ENCODE assay signal across 9 cellular contexts in genomic region chr6:18211338-18211737, GRCh38. TPM values are rescaled to one million over a fixed set of nuclear protein-coding genes. Genes with fewer than 3 reads are reported as not detected.
DNase-seq lines count a peak whose midpoint lies in the region; ATAC-seq and TF ChIP-seq lines count a peak whose summit lies in the region.
"Had no signal": no experiment of that assay in that cellular context is flagged by ENCODE, and none has a peak within 500 bp of the region (broad histone marks: within the 10 kb centered on the region; RNA-seq: fewer than 3 reads in every experiment).

No MANE protein-coding gene starts in this region.

- H3K27me3 ChIP-seq in neural progenitor cell = no peaks in the 10 kb centered on the region

- peaks cover 27% of the 10 kb centered on the region for H3K4me1 Mint-ChIP-seq in stimulated activated effector memory CD8-positive, alpha-beta T cell treated with anti-CD3 and anti-CD28 coated beads, Interleukin-12 subunit alpha, Interleukin-12 subunit beta, amount 100 ng/mL, for 72 hours
- H3K4me1 Mint-ChIP-seq in neural progenitor cell = peaks cover 3% of the 10 kb centered on the region

- no peaks in the 10 kb centered on the region for H4K20me1 ChIP-seq in neural progenitor cell (ENCODE audit: low read depth)

- H3K79me2 ChIP-seq in neural progenitor cell (ENCODE audit: low read depth) = no peaks in the 10 kb centered on the region

- H3K4me3 Mint-ChIP-seq in stimulated activated effector memory CD8-positive, alpha-beta T cell treated with anti-CD3 and anti-CD28 coated beads, Interleukin-12 subunit alpha, Interleukin-12 subunit beta, amount 100 ng/mL, for 72 hours = no peak overlapping the region
- no peak overlapping the region for H3K4me3 Mint-ChIP-seq in neural progenitor cell

- H3K27ac ChIP-seq in neural progenitor cell = no peak overlapping the region

- no peak overlapping the region for H3K4me3 ChIP-seq in neural progenitor cell

- no peaks in the 10 kb centered on the region for H3K36me3 ChIP-seq in neural progenitor cell

- peaks cover 2% of the 10 kb centered on the region for H3K36me3 Mint-ChIP-seq in stimulated activated effector memory CD8-positive, alpha-beta T cell treated with anti-CD3 and anti-CD28 coated beads, Interleukin-12 subunit alpha, Interleukin-12 subunit beta, amount 100 ng/mL, for 72 hours
- peaks cover 11% of the 10 kb centered on the region for H3K36me3 Mint-ChIP-seq in neural progenitor cell

- no peak overlapping the region for H3K27ac Mint-ChIP-seq in stimulated activated effector memory CD8-positive, alpha-beta T cell treated with anti-CD3 and anti-CD28 coated beads, Interleukin-12 subunit alpha, Interleukin-12 subunit beta, amount 100 ng/mL, for 72 hours
- H3K27ac Mint-ChIP-seq in neural progenitor cell = no peak overlapping the region

- H3K9me3 ChIP-seq in neural progenitor cell (ENCODE audit: low read depth) = no peaks in the 10 kb centered on the region

- H3K9ac ChIP-seq in neural progenitor cell = no peak overlapping the region

- H3K4me1 ChIP-seq in neural progenitor cell = no peaks in the 10 kb centered on the region

- DNase-seq in activated naive CD4-positive, alpha-beta T cell treated with Interleukin-2 at 50 U/mL for 16 hours = peak; percentile 39
- no peak for DNase-seq in activated naive CD4-positive, alpha-beta T cell treated with anti-CD3 and anti-CD28 coated beads, Interleukin-2, amount 50 U/mL, for 16 hours
- peak in 1 of 2 donors; percentile 64 for DNase-seq in stimulated activated effector memory CD8-positive, alpha-beta T cell treated with anti-CD3 and anti-CD28 coated beads, Interleukin-12 subunit alpha, Interleukin-12 subunit beta, amount 100 ng/mL, for 72 hours (ENCODE audit: low spot score in 2 of 2)
- DNase-seq in NCI-H446 treated with DMSO at 0.1 percent for 48 hours (lab: John Stamatoyannopoulos, UW) (no peak), dedifferentiated amniotic fluid mesenchymal stem cell (ENCODE audit: extremely low spot score) (no peak), neural progenitor cell (ENCODE audit: low spot score) (no peak)

- ATAC-seq in GM21825 (IDR thresholded peaks at IDR 0.05; ENCODE audit: unreplicated experiment) (peak; percentile 92), HG03558 (IDR thresholded peaks at IDR 0.05; ENCODE audit: extremely low read depth, unreplicated experiment) (peak; percentile 92)
- peak; percentile 94 for ATAC-seq in stimulated activated effector memory CD8-positive, alpha-beta T cell treated with anti-CD3 and anti-CD28 coated beads, Interleukin-12 subunit alpha, Interleukin-12 subunit beta, amount 100 ng/mL, for 72 hours
- ATAC-seq: left lobe of liver had no signal

- H3K9me3 Mint-ChIP-seq in stimulated activated effector memory CD8-positive, alpha-beta T cell treated with anti-CD3 and anti-CD28 coated beads, Interleukin-12 subunit alpha, Interleukin-12 subunit beta, amount 100 ng/mL, for 72 hours = no peaks in the 10 kb centered on the region
- no peaks in the 10 kb centered on the region for H3K9me3 Mint-ChIP-seq in neural progenitor cell

- peaks cover 4% of the 10 kb centered on the region for H3K27me3 Mint-ChIP-seq in neural progenitor cell (ENCODE audit: insufficient read depth, low read depth)

- H3F3A ChIP-seq in neural progenitor cell (ENCODE audit: low read depth) = no peaks in the 10 kb centered on the region

- H2AFZ ChIP-seq in neural progenitor cell (replicated peaks) = no peak overlapping the region

- TF ChIP-seq CTCF in neural progenitor cell (IDR thresholded peaks at IDR 0.05) = no peak

- H3K4me2 ChIP-seq in neural progenitor cell = no peak overlapping the region

RNA-seq across cellular contexts. Expression of gene DEK, which starts 53.0 kb away (rescaled TPM):
- total RNA-seq in neural progenitor cell (ENCODE audit: low replicate concordance) = 334 and 501 TPM in 2 replicates

RNA-seq across cellular contexts. Expression of gene KDM1B, which starts 56.1 kb away (rescaled TPM):
- total RNA-seq in neural progenitor cell (ENCODE audit: low replicate concordance) = 11.6 and 16.9 TPM in 2 replicates

RNA-seq across cellular contexts. Expression of gene TPMT, which starts 56.5 kb away (rescaled TPM):
- total RNA-seq in neural progenitor cell (ENCODE audit: low replicate concordance) = 15.0 and 22.1 TPM in 2 replicates
